9 cellular contexts compared by ENCODE assay signal in the genomic region with DNA sequence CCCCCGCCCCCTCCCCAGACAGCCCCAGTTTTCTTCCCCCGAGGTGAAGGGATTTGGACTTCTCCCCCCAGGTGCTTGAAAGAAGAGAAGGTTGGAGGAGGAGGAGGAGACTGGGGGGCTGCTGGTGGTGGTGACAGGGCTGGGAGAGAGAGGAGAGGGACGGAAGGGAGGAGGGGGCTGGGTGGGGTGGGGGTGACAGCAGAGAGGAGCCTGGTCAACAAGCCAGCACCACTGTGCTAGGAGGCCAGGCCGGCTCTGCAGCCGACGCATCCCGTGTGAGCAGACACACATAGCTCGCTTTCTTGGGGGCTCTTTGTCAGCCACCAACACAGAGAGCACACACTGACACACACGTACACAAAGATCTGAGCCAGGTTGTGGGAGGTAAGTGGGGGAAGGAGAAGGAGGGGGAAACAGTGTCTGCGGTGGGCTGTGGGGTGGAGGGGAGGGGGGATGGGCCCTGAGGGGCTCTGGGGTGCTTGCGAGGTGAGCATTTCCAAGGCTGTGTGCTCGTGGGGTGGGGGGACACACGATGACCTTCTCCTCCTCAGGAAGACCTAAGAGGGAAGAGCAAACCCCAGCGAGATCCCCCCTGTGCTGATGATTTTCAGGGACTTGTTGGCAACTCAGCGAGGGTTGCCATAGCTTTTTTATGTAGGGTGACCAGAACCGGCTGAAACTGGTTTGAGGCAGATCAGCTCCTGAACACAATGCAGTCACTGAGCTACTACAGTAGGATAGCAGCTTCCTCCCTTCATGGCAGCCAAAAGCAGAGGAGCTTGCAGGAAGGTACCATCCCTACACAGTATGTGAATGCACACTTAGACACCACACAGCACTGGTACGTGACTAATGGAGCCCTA. TPM values are rescaled to one million over a fixed set of nuclear protein-coding genes. Genes with fewer than 3 reads are reported as not detected.
A peak's percentile ranks its signal among the peaks of the same experiment; 100 is the strongest.
DNase-seq lines count a peak whose midpoint lies in the region; ATAC-seq and TF ChIP-seq lines count a peak whose summit lies in the region.
"Had no signal": no experiment of that assay in that cellular context is flagged by ENCODE, and none has a peak within 500 bp of the region (broad histone marks: within the 10 kb centered on the region; RNA-seq: fewer than 3 reads in every experiment).

A gene with protein sequence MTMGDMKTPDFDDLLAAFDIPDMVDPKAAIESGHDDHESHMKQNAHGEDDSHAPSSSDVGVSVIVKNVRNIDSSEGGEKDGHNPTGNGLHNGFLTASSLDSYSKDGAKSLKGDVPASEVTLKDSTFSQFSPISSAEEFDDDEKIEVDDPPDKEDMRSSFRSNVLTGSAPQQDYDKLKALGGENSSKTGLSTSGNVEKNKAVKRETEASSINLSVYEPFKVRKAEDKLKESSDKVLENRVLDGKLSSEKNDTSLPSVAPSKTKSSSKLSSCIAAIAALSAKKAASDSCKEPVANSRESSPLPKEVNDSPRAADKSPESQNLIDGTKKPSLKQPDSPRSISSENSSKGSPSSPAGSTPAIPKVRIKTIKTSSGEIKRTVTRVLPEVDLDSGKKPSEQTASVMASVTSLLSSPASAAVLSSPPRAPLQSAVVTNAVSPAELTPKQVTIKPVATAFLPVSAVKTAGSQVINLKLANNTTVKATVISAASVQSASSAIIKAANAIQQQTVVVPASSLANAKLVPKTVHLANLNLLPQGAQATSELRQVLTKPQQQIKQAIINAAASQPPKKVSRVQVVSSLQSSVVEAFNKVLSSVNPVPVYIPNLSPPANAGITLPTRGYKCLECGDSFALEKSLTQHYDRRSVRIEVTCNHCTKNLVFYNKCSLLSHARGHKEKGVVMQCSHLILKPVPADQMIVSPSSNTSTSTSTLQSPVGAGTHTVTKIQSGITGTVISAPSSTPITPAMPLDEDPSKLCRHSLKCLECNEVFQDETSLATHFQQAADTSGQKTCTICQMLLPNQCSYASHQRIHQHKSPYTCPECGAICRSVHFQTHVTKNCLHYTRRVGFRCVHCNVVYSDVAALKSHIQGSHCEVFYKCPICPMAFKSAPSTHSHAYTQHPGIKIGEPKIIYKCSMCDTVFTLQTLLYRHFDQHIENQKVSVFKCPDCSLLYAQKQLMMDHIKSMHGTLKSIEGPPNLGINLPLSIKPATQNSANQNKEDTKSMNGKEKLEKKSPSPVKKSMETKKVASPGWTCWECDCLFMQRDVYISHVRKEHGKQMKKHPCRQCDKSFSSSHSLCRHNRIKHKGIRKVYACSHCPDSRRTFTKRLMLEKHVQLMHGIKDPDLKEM (N-terminal part only) (plus strand): TSS at position 732 of the 863 bp plus-strand sequence. CDS start 53,411 bp downstream, outside the sequence.

- peak within 1 kb of the TSS; percentile 26 for H3K4me3 ChIP-seq in cardiac muscle cell

- peaks cover 75% of the 10 kb centered on the region for H3K4me1 ChIP-seq in cardiac muscle cell (ENCODE audit: low read depth)

- peak within 1 kb of the TSS; percentile 62 for H3K27ac ChIP-seq in adipose tissue (ENCODE audit: low read depth, low read length)
- peak within 1 kb of the TSS; percentile 100 for H3K27ac ChIP-seq in cardiac muscle cell
- H3K27ac ChIP-seq: 22Rv1 had no signal

- H3K27me3 ChIP-seq in cardiac muscle cell = no peaks in the 10 kb centered on the region

- peak; percentile 37 for ATAC-seq in omental fat pad (ENCODE audit: low FRiP score)
- ATAC-seq in HG03175 (IDR thresholded peaks at IDR 0.05; ENCODE audit: unreplicated experiment) = no peak
- ATAC-seq in GM18517 (IDR thresholded peaks at IDR 0.05; ENCODE audit: unreplicated experiment) = no peak

- no peak for TF ChIP-seq CTCF in cardiac muscle cell (IDR thresholded peaks at IDR 0.05; ENCODE audit: low read depth, low read length)
- no peak for TF ChIP-seq CTCF in omental fat pad (IDR thresholded peaks at IDR 0.05)

- H3K9me3 ChIP-seq in cardiac muscle cell (ENCODE audit: low read depth) = no peaks in the 10 kb centered on the region

- DNase-seq in DMS 273 (lab: John Stamatoyannopoulos, UW; ENCODE audit: unreplicated experiment) (peak; percentile 41), DMS 273 treated with DMSO at 0.1 percent for 48 hours (lab: John Stamatoyannopoulos, UW) (no peak), NCI-H2107 (lab: John Stamatoyannopoulos, UW) (peak; percentile 57), cardiac muscle cell (ENCODE audit: low read depth in 1 of 2, low spot score in 1 of 2) (peak; percentile 77 to 88), omental fat pad (ENCODE audit: low spot score) (no peak)

- peaks cover 15% of the 10 kb centered on the region for H3K36me3 ChIP-seq in cardiac muscle cell

- 37 to 63% (median 50%) methylated on average over 17 of the region's 17 CpGs for WGBS in adipose tissue, 3 donors

RNA-seq across cellular contexts. Expression of the gene that starts here (rescaled TPM):
- 10 to 100 TPM in 2 of 3 donors, 1 to 10 TPM in 1; 5.6 to 25.1 (median 18.9) TPM for polyA plus RNA-seq in adipose tissue
- total RNA-seq in cardiac muscle cell = 66.5 and 108 TPM in 2 replicates
- polyA plus RNA-seq in cardiac muscle cell = 28.2 and 42.0 TPM in 2 replicates
- 10 to 100 TPM; 41.7 to 73.6 (median 53.3) TPM for total RNA-seq in omental fat pad

Comparison
In these comparisons a context has a peak if more than half of its experiments do, and no peak if none do; other contexts are left out.
1. DNase-seq: peak in DMS 273 (single experiment), NCI-H2107 (single experiment) and cardiac muscle cell (2 of 2); none in DMS 273 treated with DMSO at 0.1 percent for 48 hours (single experiment) and omental fat pad (single experiment).